ENCODE assay signal across 8 cellular contexts in genomic region chr13:28100149-28101121, GRCh38. TPM values are rescaled to one million over a fixed set of nuclear protein-coding genes. Genes with fewer than 3 reads are reported as not detected.
DNase-seq lines count a peak whose midpoint lies in the region; ATAC-seq and TF ChIP-seq lines count a peak whose summit lies in the region.

Gene FLT3 (minus strand): TSS chr13:28100576. CDS start chr13:28100510, 66 bp downstream.

- H3K27ac ChIP-seq in upper lobe of right lung: no peak within 1 kb of the TSS

- H3K4me3 Mint-ChIP-seq in natural killer cell: peak within 1 kb of the TSS; percentile 85

- peaks cover 0 to 8% of the 10 kb centered on the region in 2 donors for H3K4me1 Mint-ChIP-seq in natural killer cell

- H3K36me3 ChIP-seq in upper lobe of right lung: no peaks in the 10 kb centered on the region

- peak within 1 kb of the TSS; percentile 42 for H3K4me3 ChIP-seq in upper lobe of right lung

- H3K27me3 Mint-ChIP-seq in natural killer cell (ENCODE audit: low read depth in 2 of 2): peaks cover 44 to 56% of the 10 kb centered on the region in 2 donors

- H3K36me3 Mint-ChIP-seq in natural killer cell: no peaks in the 10 kb centered on the region

- peaks cover 86% of the 10 kb centered on the region for H3K27me3 ChIP-seq in upper lobe of right lung

- H3K9me3 ChIP-seq in upper lobe of right lung: no peaks in the 10 kb centered on the region

- H3K9me3 Mint-ChIP-seq in natural killer cell: no peaks in the 10 kb centered on the region

- TF ChIP-seq CTCF in natural killer cell (IDR thresholded peaks at IDR 0.05): no peak
- no peak for TF ChIP-seq CTCF in upper lobe of right lung (IDR thresholded peaks at IDR 0.05)

- H3K27ac Mint-ChIP-seq in natural killer cell: no peak within 1 kb of the TSS

- intact Hi-C loops in natural killer cell (cut with micrococcal nuclease): no loop called here
- intact Hi-C loops in upper lobe of right lung (cut with DNase I): no loop called here

- ATAC-seq in GM19023 (IDR thresholded peaks at IDR 0.05; ENCODE audit: unreplicated experiment) (peak; percentile 52), esophagus mucosa (peak; percentile 49), natural killer cell (peak; percentile 24 to 63 (median 54)), upper lobe of right lung (peak; percentile 87)

- H3K4me1 ChIP-seq in upper lobe of right lung: peaks cover 6% of the 10 kb centered on the region

- DNase-seq in Ammon's horn (ENCODE audit: low spot score): peak; percentile 12
- peak; percentile 38 to 53 for DNase-seq in Kasumi-1 (lab: John Stamatoyannopoulos, UW)
- DNase-seq in activated CD4-positive, alpha-beta T cell treated with anti-CD3 and anti-CD28 coated beads, Interleukin-2, amount 50 U/mL, for 1 hour: peak; percentile 3
- no peak for DNase-seq in natural killer cell
- peak; percentile 70 for DNase-seq in upper lobe of right lung
- DNase-seq in HPDE6-E6E7 (ENCODE audit: extremely low spot score): no peak

RNA-seq across cellular contexts. Expression of gene FLT3, which starts in this region (rescaled TPM):
- total RNA-seq in esophagus mucosa (0.12 TPM), natural killer cell (1 to 10 TPM in 2 of 3 donors, under 1 TPM in 1; 0.39 to 1.8 (median 1.1) TPM), upper lobe of right lung (1.1 TPM)

Comparison
In these comparisons a context has a peak if more than half of its experiments do, and no peak if none do; other contexts are left out.
1. Peak in ATAC-seq in esophagus mucosa; RNA of the gene not detected or under 1 TPM.
2. DNase-seq: peak in Ammon's horn (single experiment), Kasumi-1 (2 of 2), activated CD4-positive, alpha-beta T cell treated with anti-CD3 and anti-CD28 coated beads, Interleukin-2, amount 50 U/mL, for 1 hour (single experiment) and upper lobe of right lung (single experiment); none in natural killer cell (single experiment) and HPDE6-E6E7 (single experiment).
3. Peak in every context shown above with its lines, with median percentiles within 50 percentile points of each other: ATAC-seq.